Comparison of ENCODE assay signal across 23 cellular contexts in the genomic region with DNA sequence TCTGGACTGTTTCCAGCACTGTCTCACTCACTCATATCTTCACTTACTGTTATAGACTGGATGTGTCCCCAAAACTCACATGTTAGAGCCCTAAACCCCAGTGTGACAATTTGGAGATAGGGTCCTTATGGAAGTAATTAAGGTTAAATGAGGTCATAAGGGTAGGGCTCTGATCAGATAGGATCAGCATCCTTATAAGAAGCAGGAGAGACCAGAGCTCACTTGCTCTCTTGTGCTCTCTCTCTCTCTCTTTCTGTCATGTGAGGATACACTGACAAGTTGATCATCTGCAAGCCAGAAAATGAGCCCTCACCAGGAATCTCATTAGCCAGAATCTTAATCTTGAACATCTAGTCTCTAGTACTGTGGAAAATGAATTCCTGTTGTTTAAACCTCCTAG. TPM values are rescaled to one million over a fixed set of nuclear protein-coding genes. Genes with fewer than 3 reads are reported as not detected.
"Had no signal": no experiment of that assay in that cellular context is flagged by ENCODE, and none has a peak within 500 bp of the region (broad histone marks: within the 10 kb centered on the region; RNA-seq: fewer than 3 reads in every experiment).

No MANE protein-coding gene starts in this region.

- H3K4me1 Mint-ChIP-seq: nephron; stimulated activated naive CD8-positive, alpha-beta T cell treated with anti-CD3 and anti-CD28 coated beads, Interleukin-15, amount 100 ng/mL, for 72 hours had no signal

- H3K36me3 Mint-ChIP-seq: memory B cell; naive thymus-derived CD8-positive, alpha-beta T cell; stimulated activated memory B cell treated with anti-CD40 and anti-IgM and Interleukin-4, amounts not matched to agents 10 μg/mL and 1 μg/mL and 100 μg/mL, for 72 hours; type B pancreatic cell had no signal

- H3K4me3 Mint-ChIP-seq: memory B cell; naive thymus-derived CD8-positive, alpha-beta T cell; nephron; stimulated activated memory B cell treated with anti-CD40 and anti-IgM and Interleukin-4, amounts not matched to agents 10 μg/mL and 1 μg/mL and 100 μg/mL, for 72 hours; stimulated activated naive CD8-positive, alpha-beta T cell treated with anti-CD3 and anti-CD28 coated beads, Interleukin-15, amount 100 ng/mL, for 72 hours; type B pancreatic cell had no signal

- H3K27ac Mint-ChIP-seq: memory B cell; naive thymus-derived CD8-positive, alpha-beta T cell; nephron; progenitor cell of endocrine pancreas; stimulated activated memory B cell treated with anti-CD40 and anti-IgM and Interleukin-4, amounts not matched to agents 10 μg/mL and 1 μg/mL and 100 μg/mL, for 72 hours; stimulated activated naive CD8-positive, alpha-beta T cell treated with anti-CD3 and anti-CD28 coated beads, Interleukin-15, amount 100 ng/mL, for 72 hours; type B pancreatic cell had no signal

- DNase-seq: islet precursor cell; left ventricle myocardium superior; naive thymus-derived CD8-positive, alpha-beta T cell; ovary; right lobe of liver; stimulated activated CD4-positive, alpha-beta T cell treated with anti-CD3 and anti-CD28 coated beads, Interleukin-1b, Interleukin-23, amount 100 ng/mL, for 48 hours; stimulated activated CD4-positive, alpha-beta T cell treated with anti-CD3 and anti-CD28 coated beads, Interleukin-2, amount 100 ng/mL, for 48 hours; stimulated activated CD4-positive, alpha-beta T cell treated with anti-CD3 and anti-CD28 coated beads, Interleukin-4, amount 100 ng/mL, for 4 hours; stimulated activated CD8-positive, alpha-beta memory T cell treated with anti-CD3 and anti-CD28 coated beads, Interleukin-4, amount 100 ng/mL, for 48 hours; stimulated activated naive CD4-positive, alpha-beta T cell treated with Interleukin-2 at 50 U/mL for 16 hours; stimulated activated naive CD8-positive, alpha-beta T cell treated with anti-CD3 and anti-CD28 coated beads, Interleukin-15, amount 100 ng/mL, for 72 hours had no signal

- H3K9me3 Mint-ChIP-seq: nephron, type B pancreatic cell had no signal

RNA-seq across cellular contexts. Expression of a gene that starts 23.4 kb away (rescaled TPM):
- total RNA-seq: kidney epithelial cell; left ventricle myocardium superior; lung microvascular endothelial cell; mucosa of gallbladder; naive thymus-derived CD8-positive, alpha-beta T cell; ovary; renal cortical epithelial cell; smooth muscle cell; tibial nerve had no signal
- polyA plus RNA-seq: hepatocyte; naive thymus-derived CD8-positive, alpha-beta T cell; ovary; smooth muscle cell had no signal
